1 cellular context compared by ENCODE assay signal in the genomic region with DNA sequence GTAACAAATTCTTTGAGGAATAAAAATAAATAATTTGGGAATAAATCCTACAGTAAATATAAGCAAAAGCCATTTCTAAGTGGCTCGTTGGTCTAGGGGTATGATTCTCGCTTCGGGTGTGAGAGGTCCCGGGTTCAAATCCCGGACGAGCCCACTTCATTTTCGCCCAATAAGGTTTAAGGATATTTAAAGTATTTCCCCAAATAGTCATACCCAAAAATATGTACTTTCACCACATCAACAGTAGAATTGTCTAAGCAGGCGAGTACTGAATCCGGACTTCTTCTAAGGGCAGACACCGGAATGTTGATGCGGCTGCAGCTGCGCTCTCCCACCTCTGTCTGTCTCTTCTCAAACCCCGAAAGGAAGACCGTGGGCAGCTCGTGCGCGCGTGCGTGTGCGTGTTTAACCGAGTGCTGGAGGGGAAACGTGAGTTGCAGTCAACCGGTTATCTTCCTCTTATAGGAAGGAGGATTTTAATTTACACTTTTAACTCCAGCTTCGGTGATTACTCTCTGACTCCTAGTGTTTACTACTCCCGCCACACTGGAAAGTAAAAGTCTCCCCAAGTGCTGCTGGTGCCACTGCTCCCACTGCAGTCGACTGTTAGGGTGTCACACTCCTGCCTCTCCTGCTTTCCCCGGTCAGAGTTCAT.
TF ChIP-seq lines count a peak whose summit lies in the region.

No MANE protein-coding gene starts in this region.

TF ChIP-seq in GM12878, 131 proteins besides CTCF, POLR2A, EP300 and RAD21 (continued from another document and continues in another):
- TF ChIP-seq CUX1 (IDR thresholded peaks at IDR 0.05; ENCODE audit: insufficient replicate concordance, low read depth, low read length) (no peak), CEBPB (IDR thresholded peaks at IDR 0.05; ENCODE audit: borderline replicate concordance in 1 of 2, low read depth in 2 of 2, low read length in 2 of 2) (no peak), KLF5 (IDR thresholded peaks at IDR 0.05; ENCODE audit: partially characterized antibody) (no peak), NR2F1 (conservative IDR thresholded peaks at IDR 0.05) (no peak), BCL3 (IDR thresholded peaks at IDR 0.05; ENCODE audit: borderline replicate concordance, insufficient read depth, low read depth, low read length, poor library complexity, severe bottlenecking) (no peak), RBBP5 (conservative IDR thresholded peaks at IDR 0.05) (no peak), WRNIP1 (IDR thresholded peaks at IDR 0.05; ENCODE audit: borderline replicate concordance, low read depth, low read length) (no peak), RELB (IDR thresholded peaks at IDR 0.05; ENCODE audit: low read depth) (no peak), GATAD2B (conservative IDR thresholded peaks at IDR 0.05; ENCODE audit: low read depth) (no peak), BCL11A (IDR thresholded peaks at IDR 0.05; ENCODE audit: low read depth, low read length) (no peak), SRF (IDR thresholded peaks at IDR 0.05; ENCODE audit: low read depth in 2 of 2, low read length in 2 of 2) (no peak), CHD1 (IDR thresholded peaks at IDR 0.05; ENCODE audit: low read depth, low read length) (no peak), IKZF1 (conservative IDR thresholded peaks at IDR 0.05) (peak; percentile 59), CBFB (IDR thresholded peaks at IDR 0.05; ENCODE audit: low read depth) (no peak; the same call in 1 of the 2 replicates), MYB (IDR thresholded peaks at IDR 0.05; ENCODE audit: borderline replicate concordance, low read depth, low read length) (no peak), EGR1 (IDR thresholded peaks at IDR 0.05; ENCODE audit: borderline replicate concordance in 1 of 2, low read depth in 2 of 2, low read length in 2 of 2) (no peak), PML (IDR thresholded peaks at IDR 0.05; ENCODE audit: low read length) (0 out of 2 replicates have a peak, but pooled peaks have one; percentile 26), IKZF2 (IDR thresholded peaks at IDR 0.05) (peak in 1 of 2 experiments; percentile 20; a peak in 1 of 4 replicates), NR2C2 (IDR thresholded peaks at IDR 0.05; ENCODE audit: borderline replicate concordance, control insufficient read depth, insufficient read length, low read depth) (no peak), NBN (IDR thresholded peaks at IDR 0.05) (peak; percentile 49; the same call in 1 of the 2 replicates), ELK1 (IDR thresholded peaks at IDR 0.05; ENCODE audit: low read depth, low read length) (no peak), ETV6 (conservative IDR thresholded peaks at IDR 0.05 in 1 of 2, IDR thresholded peaks at IDR 0.05 in 1 of 2; ENCODE audit: borderline replicate concordance in 1 of 2, low read depth in 1 of 2) (no peak), TCF7 (IDR thresholded peaks at IDR 0.05; ENCODE audit: borderline replicate concordance) (0 out of 2 replicates have a peak, but pooled peaks have one; percentile 8), ZSCAN29 (IDR thresholded peaks at IDR 0.05) (peak; percentile 91), BMI1 (IDR thresholded peaks at IDR 0.05; ENCODE audit: borderline replicate concordance) (no peak), MEF2B (IDR thresholded peaks at IDR 0.05; ENCODE audit: partially characterized antibody, poor library complexity, severe bottlenecking) (peak; percentile 42), STAT3 (IDR thresholded peaks at IDR 0.05; ENCODE audit: low read depth, low read length) (no peak), ZNF207 (IDR thresholded peaks at IDR 0.05; ENCODE audit: borderline replicate concordance) (no peak), NFIC (IDR thresholded peaks at IDR 0.05; ENCODE audit: low read depth, low read length) (no peak; the same call in 1 of the 2 replicates), IRF3 (IDR thresholded peaks at IDR 0.05) (no peak), ZNF384 (IDR thresholded peaks at IDR 0.05; ENCODE audit: borderline replicate concordance, low read depth, low read length) (no peak)
- TF ChIP-seq, protein P1, sequence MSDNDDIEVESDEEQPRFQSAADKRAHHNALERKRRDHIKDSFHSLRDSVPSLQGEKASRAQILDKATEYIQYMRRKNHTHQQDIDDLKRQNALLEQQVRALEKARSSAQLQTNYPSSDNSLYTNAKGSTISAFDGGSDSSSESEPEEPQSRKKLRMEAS (IDR thresholded peaks at IDR 0.05; ENCODE audit: low read depth, low read length), result no peak
- TF ChIP-seq, protein P2, sequence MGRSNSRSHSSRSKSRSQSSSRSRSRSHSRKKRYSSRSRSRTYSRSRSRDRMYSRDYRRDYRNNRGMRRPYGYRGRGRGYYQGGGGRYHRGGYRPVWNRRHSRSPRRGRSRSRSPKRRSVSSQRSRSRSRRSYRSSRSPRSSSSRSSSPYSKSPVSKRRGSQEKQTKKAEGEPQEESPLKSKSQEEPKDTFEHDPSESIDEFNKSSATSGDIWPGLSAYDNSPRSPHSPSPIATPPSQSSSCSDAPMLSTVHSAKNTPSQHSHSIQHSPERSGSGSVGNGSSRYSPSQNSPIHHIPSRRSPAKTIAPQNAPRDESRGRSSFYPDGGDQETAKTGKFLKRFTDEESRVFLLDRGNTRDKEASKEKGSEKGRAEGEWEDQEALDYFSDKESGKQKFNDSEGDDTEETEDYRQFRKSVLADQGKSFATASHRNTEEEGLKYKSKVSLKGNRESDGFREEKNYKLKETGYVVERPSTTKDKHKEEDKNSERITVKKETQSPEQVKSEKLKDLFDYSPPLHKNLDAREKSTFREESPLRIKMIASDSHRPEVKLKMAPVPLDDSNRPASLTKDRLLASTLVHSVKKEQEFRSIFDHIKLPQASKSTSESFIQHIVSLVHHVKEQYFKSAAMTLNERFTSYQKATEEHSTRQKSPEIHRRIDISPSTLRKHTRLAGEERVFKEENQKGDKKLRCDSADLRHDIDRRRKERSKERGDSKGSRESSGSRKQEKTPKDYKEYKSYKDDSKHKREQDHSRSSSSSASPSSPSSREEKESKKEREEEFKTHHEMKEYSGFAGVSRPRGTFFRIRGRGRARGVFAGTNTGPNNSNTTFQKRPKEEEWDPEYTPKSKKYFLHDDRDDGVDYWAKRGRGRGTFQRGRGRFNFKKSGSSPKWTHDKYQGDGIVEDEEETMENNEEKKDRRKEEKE (IDR thresholded peaks at IDR 0.05), result no peak
- TF ChIP-seq, protein P3, sequence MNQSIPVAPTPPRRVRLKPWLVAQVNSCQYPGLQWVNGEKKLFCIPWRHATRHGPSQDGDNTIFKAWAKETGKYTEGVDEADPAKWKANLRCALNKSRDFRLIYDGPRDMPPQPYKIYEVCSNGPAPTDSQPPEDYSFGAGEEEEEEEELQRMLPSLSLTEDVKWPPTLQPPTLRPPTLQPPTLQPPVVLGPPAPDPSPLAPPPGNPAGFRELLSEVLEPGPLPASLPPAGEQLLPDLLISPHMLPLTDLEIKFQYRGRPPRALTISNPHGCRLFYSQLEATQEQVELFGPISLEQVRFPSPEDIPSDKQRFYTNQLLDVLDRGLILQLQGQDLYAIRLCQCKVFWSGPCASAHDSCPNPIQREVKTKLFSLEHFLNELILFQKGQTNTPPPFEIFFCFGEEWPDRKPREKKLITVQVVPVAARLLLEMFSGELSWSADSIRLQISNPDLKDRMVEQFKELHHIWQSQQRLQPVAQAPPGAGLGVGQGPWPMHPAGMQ (IDR thresholded peaks at IDR 0.05; ENCODE audit: borderline replicate concordance), result no peak
- TF ChIP-seq, protein P4, sequence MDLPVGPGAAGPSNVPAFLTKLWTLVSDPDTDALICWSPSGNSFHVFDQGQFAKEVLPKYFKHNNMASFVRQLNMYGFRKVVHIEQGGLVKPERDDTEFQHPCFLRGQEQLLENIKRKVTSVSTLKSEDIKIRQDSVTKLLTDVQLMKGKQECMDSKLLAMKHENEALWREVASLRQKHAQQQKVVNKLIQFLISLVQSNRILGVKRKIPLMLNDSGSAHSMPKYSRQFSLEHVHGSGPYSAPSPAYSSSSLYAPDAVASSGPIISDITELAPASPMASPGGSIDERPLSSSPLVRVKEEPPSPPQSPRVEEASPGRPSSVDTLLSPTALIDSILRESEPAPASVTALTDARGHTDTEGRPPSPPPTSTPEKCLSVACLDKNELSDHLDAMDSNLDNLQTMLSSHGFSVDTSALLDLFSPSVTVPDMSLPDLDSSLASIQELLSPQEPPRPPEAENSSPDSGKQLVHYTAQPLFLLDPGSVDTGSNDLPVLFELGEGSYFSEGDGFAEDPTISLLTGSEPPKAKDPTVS (IDR thresholded peaks at IDR 0.05; ENCODE audit: low read depth, low read length), result no peak
- TF ChIP-seq, protein P5, sequence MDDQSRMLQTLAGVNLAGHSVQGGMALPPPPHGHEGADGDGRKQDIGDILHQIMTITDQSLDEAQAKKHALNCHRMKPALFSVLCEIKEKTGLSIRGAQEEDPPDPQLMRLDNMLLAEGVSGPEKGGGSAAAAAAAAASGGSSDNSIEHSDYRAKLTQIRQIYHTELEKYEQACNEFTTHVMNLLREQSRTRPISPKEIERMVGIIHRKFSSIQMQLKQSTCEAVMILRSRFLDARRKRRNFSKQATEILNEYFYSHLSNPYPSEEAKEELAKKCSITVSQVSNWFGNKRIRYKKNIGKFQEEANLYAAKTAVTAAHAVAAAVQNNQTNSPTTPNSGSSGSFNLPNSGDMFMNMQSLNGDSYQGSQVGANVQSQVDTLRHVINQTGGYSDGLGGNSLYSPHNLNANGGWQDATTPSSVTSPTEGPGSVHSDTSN (IDR thresholded peaks at IDR 0.05; ENCODE audit: insufficient replicate concordance, low read depth, low read length), result no peak
- TF ChIP-seq, protein P6, sequence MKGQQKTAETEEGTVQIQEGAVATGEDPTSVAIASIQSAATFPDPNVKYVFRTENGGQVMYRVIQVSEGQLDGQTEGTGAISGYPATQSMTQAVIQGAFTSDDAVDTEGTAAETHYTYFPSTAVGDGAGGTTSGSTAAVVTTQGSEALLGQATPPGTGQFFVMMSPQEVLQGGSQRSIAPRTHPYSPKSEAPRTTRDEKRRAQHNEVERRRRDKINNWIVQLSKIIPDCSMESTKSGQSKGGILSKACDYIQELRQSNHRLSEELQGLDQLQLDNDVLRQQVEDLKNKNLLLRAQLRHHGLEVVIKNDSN (IDR thresholded peaks at IDR 0.05; ENCODE audit: borderline replicate concordance, extremely low read length, insufficient read depth, low read depth, low read length), result no peak
